In the genomic region with DNA sequence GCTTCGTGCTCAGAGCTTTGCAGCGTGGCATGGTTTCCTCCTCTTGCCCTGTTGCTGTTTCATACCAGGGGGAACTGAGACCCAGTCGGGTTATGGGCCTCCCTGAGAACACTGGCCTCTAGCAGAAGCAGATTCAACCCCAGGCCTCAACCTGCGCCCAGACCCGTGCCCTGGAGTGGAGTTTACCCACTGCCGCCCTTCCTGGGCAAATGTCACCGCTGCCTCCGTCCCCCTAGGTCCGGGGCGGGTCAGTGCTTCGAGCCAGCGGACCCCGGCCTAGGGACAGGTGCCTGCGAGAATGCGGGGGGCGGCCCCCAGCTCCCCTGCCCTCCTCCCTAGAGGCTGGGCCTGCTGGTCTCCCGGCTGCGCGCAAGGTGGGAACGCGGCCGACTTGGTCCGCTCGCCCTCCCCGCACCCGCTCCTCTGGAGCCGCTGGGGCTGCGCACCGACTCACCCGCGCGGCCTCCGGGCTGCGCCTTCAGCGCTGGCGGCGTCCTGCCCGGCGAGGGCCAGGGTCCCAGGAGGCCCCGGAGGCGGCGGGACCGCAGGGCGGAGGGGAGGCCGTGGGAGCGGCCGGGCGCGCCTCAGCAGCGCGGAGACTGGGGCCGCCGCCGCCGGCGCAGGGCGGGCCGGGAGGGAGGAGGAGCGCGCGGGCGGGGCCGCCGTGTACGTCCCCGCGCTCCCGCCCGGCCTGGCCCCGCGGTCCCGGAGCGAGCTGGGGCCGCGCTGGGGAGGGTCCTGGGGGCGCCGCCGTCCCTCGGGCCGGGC, we compare ENCODE assay signal across 8 cellular contexts. TPM values are rescaled to one million over a fixed set of nuclear protein-coding genes. Genes with fewer than 3 reads are reported as not detected.
DNase-seq lines count a peak whose midpoint lies in the region; ATAC-seq and TF ChIP-seq lines count a peak whose summit lies in the region.

A gene with protein sequence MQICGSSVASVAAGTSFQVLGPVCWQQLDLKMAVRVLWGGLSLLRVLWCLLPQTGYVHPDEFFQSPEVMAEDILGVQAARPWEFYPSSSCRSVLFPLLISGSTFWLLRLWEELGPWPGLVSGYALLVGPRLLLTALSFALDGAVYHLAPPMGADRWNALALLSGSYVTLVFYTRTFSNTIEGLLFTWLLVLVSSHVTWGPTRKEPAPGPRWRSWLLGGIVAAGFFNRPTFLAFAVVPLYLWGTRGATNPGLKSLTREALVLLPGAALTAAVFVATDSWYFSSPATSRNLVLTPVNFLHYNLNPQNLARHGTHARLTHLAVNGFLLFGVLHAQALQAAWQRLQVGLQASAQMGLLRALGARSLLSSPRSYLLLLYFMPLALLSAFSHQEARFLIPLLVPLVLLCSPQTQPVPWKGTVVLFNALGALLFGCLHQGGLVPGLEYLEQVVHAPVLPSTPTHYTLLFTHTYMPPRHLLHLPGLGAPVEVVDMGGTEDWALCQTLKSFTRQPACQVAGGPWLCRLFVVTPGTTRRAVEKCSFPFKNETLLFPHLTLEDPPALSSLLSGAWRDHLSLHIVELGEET (minus strand): TSS at position 601 of the 768 bp plus-strand sequence. CDS start 16,802 bp downstream, outside the sequence.

- no peak within 1 kb of the TSS for H3K9ac ChIP-seq in iPS-20b (ENCODE audit: low read depth, low read length)
- no peak within 1 kb of the TSS for H3K9ac ChIP-seq in smooth muscle cell (ENCODE audit: low read depth)

- peak within 1 kb of the TSS; percentile 96 for H3K4me2 ChIP-seq in smooth muscle cell

- no peak for TF ChIP-seq CTCF in CD14-positive monocyte (IDR thresholded peaks at IDR 0.05)
- no peak for TF ChIP-seq CTCF in astrocyte of the cerebellum (IDR thresholded peaks at IDR 0.05; ENCODE audit: low read depth, low read length, missing control alignments)
- TF ChIP-seq CTCF in smooth muscle cell (IDR thresholded peaks at IDR 0.05; ENCODE audit: borderline replicate concordance, insufficient read depth, poor library complexity, severe bottlenecking) = no peak

- H3K79me2 ChIP-seq in smooth muscle cell (ENCODE audit: low read depth) = no peaks in the 10 kb centered on the region

- peaks cover 9 to 18% of the 10 kb centered on the region in 2 donors for H3K36me3 Mint-ChIP-seq in CD14-positive monocyte

- H2AFZ ChIP-seq in smooth muscle cell (ENCODE audit: low read depth) = peak within 1 kb of the TSS; percentile 99

- H3K36me3 ChIP-seq in iPS-20b (ENCODE audit: insufficient read depth, low read depth, low read length) = no peaks in the 10 kb centered on the region
- no peaks in the 10 kb centered on the region for H3K36me3 ChIP-seq in smooth muscle cell (ENCODE audit: low read depth)

- H3K4me1 ChIP-seq in iPS-20b (ENCODE audit: insufficient read depth, low read length) = no peaks in the 10 kb centered on the region; the same call in 1 of the 2 replicates
- no peaks in the 10 kb centered on the region for H3K4me1 ChIP-seq in smooth muscle cell (ENCODE audit: low read depth)

- H3K27ac ChIP-seq in iPS-20b (ENCODE audit: low read length) (no peak within 1 kb of the TSS), smooth muscle cell (ENCODE audit: low read depth) (no peak within 1 kb of the TSS)

- ATAC-seq in GM19035 (IDR thresholded peaks at IDR 0.05; ENCODE audit: unreplicated experiment) (peak; percentile 61), HG03108 (IDR thresholded peaks at IDR 0.05; ENCODE audit: unreplicated experiment) (peak; percentile 51), GM18870 (IDR thresholded peaks at IDR 0.05; ENCODE audit: unreplicated experiment) (no peak)

- peak within 1 kb of the TSS; percentile 56 for H3K4me3 ChIP-seq in astrocyte of the cerebellum (ENCODE audit: low read depth, low read length)
- H3K4me3 ChIP-seq in iPS-20b (ENCODE audit: low read length) = peak within 1 kb of the TSS; percentile 58
- peak within 1 kb of the TSS; percentile 72 for H3K4me3 ChIP-seq in smooth muscle cell

- in situ Hi-C loops in astrocyte of the cerebellum (cut with HindIII; ENCODE audit: low sequenced_read_pairs) = no loop called here

- intact Hi-C loops in CD14-positive monocyte (cut with micrococcal nuclease) = loop anchor here in 1 of 2 donors (2.0 kb wide), 1 partner anchor 130 kb away; no protein-coding TSS in a partner anchor

- no peaks in the 10 kb centered on the region for H3F3A ChIP-seq in smooth muscle cell (ENCODE audit: low read depth)

- DNase-seq in CD14-positive monocyte (ENCODE audit: low spot score) (no peak), RKO (ENCODE audit: low spot score) (peak; percentile 42), astrocyte of the cerebellum (ENCODE audit: low read depth) (no peak), smooth muscle cell (lab: John Stamatoyannopoulos, UW; ENCODE audit: unreplicated experiment) (no peak)

- peaks cover 15 to 23% (median 17%) of the 10 kb centered on the region in 3 donors for H3K27me3 Mint-ChIP-seq in CD14-positive monocyte (ENCODE audit: low read depth in 3 of 3)

- H3K9me3 ChIP-seq in iPS-20b (ENCODE audit: insufficient read depth, low read depth, low read length) (peaks cover 5% of the 10 kb centered on the region), smooth muscle cell (replicated peaks; ENCODE audit: low read depth) (no peaks in the 10 kb centered on the region)

- peaks cover 16% of the 10 kb centered on the region for H3K4me1 Mint-ChIP-seq in CD14-positive monocyte

- H4K20me1 ChIP-seq in smooth muscle cell (ENCODE audit: low read depth) = no peaks in the 10 kb centered on the region

- H3K9me3 Mint-ChIP-seq in CD14-positive monocyte = peaks cover 0 to 18% (median 14%) of the 10 kb centered on the region in 7 donors

- 14% methylated on average over 30 of the region's 80 CpGs for WGBS in smooth muscle cell (ENCODE audit: low lambda C conversion rate)

- H3K27me3 ChIP-seq in iPS-20b (ENCODE audit: insufficient read depth, low read length) = peaks cover 78% of the 10 kb centered on the region
- H3K27me3 ChIP-seq in smooth muscle cell (ENCODE audit: low read depth) = peaks cover 41% of the 10 kb centered on the region

- peak within 1 kb of the TSS; percentile 84 to 89 for H3K4me3 Mint-ChIP-seq in CD14-positive monocyte

- peak within 1 kb of the TSS in 2 of 7 donors; percentile 30 to 60 for H3K27ac Mint-ChIP-seq in CD14-positive monocyte

RNA-seq across cellular contexts. Expression of the gene that starts here (rescaled TPM):
- polyA plus RNA-seq in CD14-positive monocyte = 1 to 10 TPM; 1.6 to 1.9 TPM
- total RNA-seq in smooth muscle cell = 3.0 and 3.2 TPM in 2 replicates
- 1.8 and 2.6 TPM in 2 replicates for polyA plus RNA-seq in smooth muscle cell
